16 cellular contexts compared by ENCODE assay signal in genomic region chr11:126534141-126534805, GRCh38.
"Had no signal": no experiment of that assay in that cellular context is flagged by ENCODE, and none has a peak within 500 bp of the region (broad histone marks: within the 10 kb centered on the region; RNA-seq: fewer than 3 reads in every experiment).

No MANE protein-coding gene starts in this region.

- H3K27ac ChIP-seq: lower lobe of right lung, prostate gland, right atrium auricular region, sigmoid colon, testis, tibial artery had no signal

- H3K36me3 ChIP-seq: lower lobe of right lung, prostate gland, right atrium auricular region, sigmoid colon, tibial artery had no signal

- ATAC-seq: left ventricle myocardium superior; lower lobe of right lung; natural killer cell; stimulated activated effector memory CD8-positive, alpha-beta T cell treated with anti-CD3 and anti-CD28 coated beads, Interleukin-12 subunit alpha, Interleukin-12 subunit beta, amount 100 ng/mL, for 72 hours; stimulated activated naive CD8-positive, alpha-beta T cell treated with anti-CD3 and anti-CD28 coated beads, Interleukin-15, Interleukin-2, amounts not matched to agents 100 U/mL and 50 U/mL, for 24 hours had no signal

- FAIRE-seq: frontal cortex, keratinocyte had no signal

- DNase-seq: cortex of kidney; left ventricle myocardium superior; lower lobe of right lung; natural killer cell; sigmoid colon; stimulated activated CD4-positive, alpha-beta T cell treated with anti-CD3 and anti-CD28 coated beads, Interleukin-2, amount 100 ng/mL, for 24 hours; stimulated activated CD4-positive, alpha-beta T cell treated with anti-CD3 and anti-CD28 coated beads, Interleukin-4, amount 100 ng/mL, for 24 hours; stimulated activated naive CD8-positive, alpha-beta T cell treated with anti-CD3 and anti-CD28 coated beads, Interleukin-15, Interleukin-2, amounts not matched to agents 100 U/mL and 50 U/mL, for 24 hours; substantia nigra; testis; tibial artery had no signal

- H3K9me3 ChIP-seq: lower lobe of right lung, prostate gland, right atrium auricular region, sigmoid colon, testis, tibial artery had no signal

- H3K4me3 ChIP-seq: lower lobe of right lung, prostate gland, right atrium auricular region, sigmoid colon, testis, tibial artery had no signal

- H3K27me3 ChIP-seq: right atrium auricular region, testis had no signal

- H3K4me1 ChIP-seq: lower lobe of right lung, prostate gland, right atrium auricular region, sigmoid colon, testis, tibial artery had no signal
